1 cellular context compared by ENCODE assay signal in the genomic region with DNA sequence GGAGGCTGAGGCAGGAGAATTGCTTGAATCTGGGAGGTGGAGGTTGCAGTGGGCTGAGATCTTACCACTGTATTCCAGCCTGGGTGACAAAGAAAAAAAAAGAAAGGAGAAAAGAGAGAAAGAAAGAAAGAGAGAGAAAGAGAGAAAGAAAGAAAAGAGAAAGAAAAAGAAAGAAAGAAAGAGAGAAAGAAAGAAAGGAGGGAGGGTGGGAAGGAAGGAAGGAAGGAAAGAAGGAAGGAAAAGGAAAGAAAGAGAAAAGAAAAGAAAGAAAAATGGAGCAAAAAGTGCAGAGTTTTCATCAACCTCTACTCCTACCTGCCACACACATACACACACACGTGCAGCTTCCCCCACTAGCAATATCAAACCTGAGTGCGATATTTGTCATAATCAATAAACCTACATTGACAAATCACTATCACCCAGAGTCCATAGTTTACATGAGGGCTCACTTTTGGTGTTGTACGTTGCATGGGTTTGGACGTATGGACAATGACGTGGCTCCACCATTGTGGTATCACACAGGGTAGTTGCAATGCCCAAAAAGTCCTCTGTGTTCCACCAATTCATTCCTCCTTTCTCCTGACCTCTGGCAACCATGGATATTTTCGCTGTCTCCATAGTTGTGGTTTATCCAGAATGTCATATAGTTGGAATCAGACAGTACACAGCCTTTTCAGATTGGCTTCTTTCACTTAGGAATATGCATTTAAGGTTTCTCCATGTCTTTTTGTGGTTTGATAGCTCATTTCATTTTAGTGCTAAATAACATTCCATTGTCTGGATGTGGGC.
TF ChIP-seq lines count a peak whose summit lies in the region.

No MANE protein-coding gene starts in this region.

TF ChIP-seq in H1, 55 proteins besides CTCF, POLR2A, EP300 and RAD21:
- TF ChIP-seq CBX5 (IDR thresholded peaks at IDR 0.05; ENCODE audit: low read depth, low read length), result no peak
